18 cellular contexts compared by ENCODE assay signal in genomic region chr12:14322403-14322802, GRCh38.
"Had no signal": no experiment of that assay in that cellular context is flagged by ENCODE, and none has a peak within 500 bp of the region (broad histone marks: within the 10 kb centered on the region; RNA-seq: fewer than 3 reads in every experiment).

No MANE protein-coding gene starts in this region.

- H3K36me3 Mint-ChIP-seq: activated naive CD8-positive, alpha-beta T cell treated with anti-CD3 and anti-CD28 coated beads for 36 hours; naive B cell; stimulated activated memory B cell treated with anti-CD40 and anti-IgM and Interleukin-4, amounts not matched to agents 10 μg/mL and 1 μg/mL and 100 μg/mL, for 72 hours had no signal

- H3K4me1 Mint-ChIP-seq: activated CD4-positive, alpha-beta T cell treated with anti-CD3 and anti-CD28 coated beads, Interleukin-2, amount 10 ng/mL, durations not matched to agents 24 days and 14 days; activated naive CD8-positive, alpha-beta T cell treated with anti-CD3 and anti-CD28 coated beads for 36 hours had no signal

- H3K9me3 ChIP-seq: breast epithelium, left lung, uterus had no signal

- H3K27ac Mint-ChIP-seq: activated CD4-positive, alpha-beta T cell treated with anti-CD3 and anti-CD28 coated beads, Interleukin-2, amount 10 ng/mL, durations not matched to agents 24 days and 14 days; activated naive CD8-positive, alpha-beta T cell treated with anti-CD3 and anti-CD28 coated beads for 36 hours; dendritic cell treated with granulocyte-macrophage colony-stimulating factor and Interleukin-4, amounts not matched to agents 40 ng/mL and 50 ng/mL, for 4 days; stimulated activated memory B cell treated with anti-CD40 and anti-IgM and Interleukin-4, amounts not matched to agents 10 μg/mL and 1 μg/mL and 100 μg/mL, for 72 hours; T-helper 17 cell had no signal

- ATAC-seq: left lung; stimulated activated memory B cell treated with anti-CD40 and anti-IgM and Interleukin-4, amounts not matched to agents 10 μg/mL and 1 μg/mL and 100 μg/mL, for 72 hours; T-helper 17 cell had no signal

- H3K36me3 ChIP-seq: breast epithelium, left lung, uterus had no signal

- H3K27me3 ChIP-seq: breast epithelium, left lung, uterus had no signal

- H3K4me3 ChIP-seq: breast epithelium, left lung, uterus had no signal

- H3K9me3 Mint-ChIP-seq: activated CD4-positive, alpha-beta T cell treated with anti-CD3 and anti-CD28 coated beads, Interleukin-2, amount 10 ng/mL, durations not matched to agents 24 days and 14 days; activated naive CD8-positive, alpha-beta T cell treated with anti-CD3 and anti-CD28 coated beads for 36 hours; dendritic cell treated with granulocyte-macrophage colony-stimulating factor and Interleukin-4, amounts not matched to agents 40 ng/mL and 50 ng/mL, for 4 days; naive B cell; stimulated activated memory B cell treated with anti-CD40 and anti-IgM and Interleukin-4, amounts not matched to agents 10 μg/mL and 1 μg/mL and 100 μg/mL, for 72 hours had no signal

- H3K4me1 ChIP-seq: breast epithelium, left lung, uterus had no signal

- H3K27ac ChIP-seq: breast epithelium, epithelial cell of prostate, left lung, uterus had no signal

- DNase-seq: activated CD4-positive, alpha-beta T cell treated with anti-CD3 and anti-CD28 coated beads, Interleukin-2, amount 10 ng/mL, durations not matched to agents 24 days and 14 days; activated CD8-positive, alpha-beta memory T cell treated with anti-CD3 and anti-CD28 coated beads, Interleukin-2, amount 50 U/mL, for 48 hours; activated gamma-delta T cell treated with Interleukin-2 at 50 U/mL for 16 hours; activated naive CD8-positive, alpha-beta T cell treated with anti-CD3 and anti-CD28 coated beads for 36 hours; aorta; cerebellar nuclear complex; hippocampal formation; kidney; left lung; naive B cell; retina; stimulated activated CD4-positive, alpha-beta T cell treated with anti-CD3 and anti-CD28 coated beads, Interleukin-2, amount 100 ng/mL, for 48 hours; T-helper 17 cell; uterus had no signal

- H3K4me3 Mint-ChIP-seq: activated CD4-positive, alpha-beta T cell treated with anti-CD3 and anti-CD28 coated beads, Interleukin-2, amount 10 ng/mL, durations not matched to agents 24 days and 14 days; activated naive CD8-positive, alpha-beta T cell treated with anti-CD3 and anti-CD28 coated beads for 36 hours; dendritic cell treated with granulocyte-macrophage colony-stimulating factor and Interleukin-4, amounts not matched to agents 40 ng/mL and 50 ng/mL, for 4 days; stimulated activated memory B cell treated with anti-CD40 and anti-IgM and Interleukin-4, amounts not matched to agents 10 μg/mL and 1 μg/mL and 100 μg/mL, for 72 hours; T-helper 17 cell had no signal

- H3K27me3 Mint-ChIP-seq: activated CD4-positive, alpha-beta T cell treated with anti-CD3 and anti-CD28 coated beads, Interleukin-2, amount 10 ng/mL, durations not matched to agents 24 days and 14 days; activated naive CD8-positive, alpha-beta T cell treated with anti-CD3 and anti-CD28 coated beads for 36 hours; dendritic cell treated with granulocyte-macrophage colony-stimulating factor and Interleukin-4, amounts not matched to agents 40 ng/mL and 50 ng/mL, for 4 days; naive B cell; stimulated activated memory B cell treated with anti-CD40 and anti-IgM and Interleukin-4, amounts not matched to agents 10 μg/mL and 1 μg/mL and 100 μg/mL, for 72 hours; T-helper 17 cell had no signal
